9 cellular contexts compared by ENCODE assay signal in genomic region chrX:120549483-120550452, GRCh38. TPM values are rescaled to one million over a fixed set of nuclear protein-coding genes. Genes with fewer than 3 reads are reported as not detected.
DNase-seq lines count a peak whose midpoint lies in the region; ATAC-seq and TF ChIP-seq lines count a peak whose summit lies in the region.
"Had no signal": no experiment of that assay in that cellular context is flagged by ENCODE, and none has a peak within 500 bp of the region (broad histone marks: within the 10 kb centered on the region; RNA-seq: fewer than 3 reads in every experiment).

No MANE protein-coding gene starts in this region.

- H3K4me3 Mint-ChIP-seq in activated naive CD4-positive, alpha-beta T cell treated with anti-CD3 and anti-CD28 coated beads for 36 hours: no peak overlapping the region

- TF ChIP-seq CTCF in GM10266 (IDR thresholded peaks at IDR 0.05; ENCODE audit: control insufficient read depth, insufficient read depth, low read depth, missing control alignments): no peak

- H3K27me3 Mint-ChIP-seq in activated naive CD4-positive, alpha-beta T cell treated with anti-CD3 and anti-CD28 coated beads for 36 hours (ENCODE audit: low read depth): no peaks in the 10 kb centered on the region

- H3K36me3 Mint-ChIP-seq in activated naive CD4-positive, alpha-beta T cell treated with anti-CD3 and anti-CD28 coated beads for 36 hours (ENCODE audit: low read depth): peaks cover 10% of the 10 kb centered on the region

- no peaks in the 10 kb centered on the region for H3K9me3 Mint-ChIP-seq in activated naive CD4-positive, alpha-beta T cell treated with anti-CD3 and anti-CD28 coated beads for 36 hours

- H3K4me1 ChIP-seq in ACC112 (ENCODE audit: control insufficient read depth, insufficient read depth, low read length, unreplicated experiment): peaks cover 54% of the 10 kb centered on the region
- H3K4me1 ChIP-seq: upper lobe of left lung had no signal

- H3K36me3 ChIP-seq in ACC112 (ENCODE audit: insufficient read depth, low read length): peaks cover 23% of the 10 kb centered on the region

- H2AFZ ChIP-seq in ACC112 (ENCODE audit: low read length, unreplicated experiment): no peak overlapping the region

- peak overlapping the region; percentile 55 for H3K4me3 ChIP-seq in ACC112 (ENCODE audit: low read depth, low read length)
- H3K4me3 ChIP-seq: upper lobe of left lung had no signal

- peak overlapping the region; percentile 99 for H3K27ac ChIP-seq in ACC112 (ENCODE audit: low read depth, low read length)
- H3K27ac ChIP-seq: upper lobe of left lung had no signal

- H3K79me2 ChIP-seq in ACC112 (ENCODE audit: control insufficient read depth, insufficient read depth, low read length, unreplicated experiment): peaks cover 61% of the 10 kb centered on the region

- CTCF ChIA-PET in activated naive CD4-positive, alpha-beta T cell treated with anti-CD3 and anti-CD28 coated beads for 36 hours (lab: Charles Lee): interaction anchor here (0.6 kb wide), 1 partner anchor 29 kb away, joined by 3 read pairs; no protein-coding TSS in a partner anchor

- ATAC-seq in GM18909 (IDR thresholded peaks at IDR 0.05; ENCODE audit: poor library complexity, unreplicated experiment): no peak

- intact Hi-C loops in activated naive CD4-positive, alpha-beta T cell treated with anti-CD3 and anti-CD28 coated beads for 36 hours (cut with micrococcal nuclease): loop anchor here (1.0 to 10.0 kb wide), 4 partner anchors 12 to 1315 kb away; partner anchors contain the start of genes C1GALT1C1, MCTS1 and PGRMC1

- peaks cover 26% of the 10 kb centered on the region for H3K4me1 Mint-ChIP-seq in activated naive CD4-positive, alpha-beta T cell treated with anti-CD3 and anti-CD28 coated beads for 36 hours (ENCODE audit: low read depth)

- H3K27me3 ChIP-seq in ACC112 (ENCODE audit: insufficient read depth, low read length): no peaks in the 10 kb centered on the region
- H3K27me3 ChIP-seq: upper lobe of left lung had no signal

- H3K27ac Mint-ChIP-seq in activated naive CD4-positive, alpha-beta T cell treated with anti-CD3 and anti-CD28 coated beads for 36 hours: peak overlapping the region; percentile 32

- peak; percentile 31 for DNase-seq in HK-2 (ENCODE audit: unreplicated experiment)
- peak; percentile 56 for DNase-seq in activated naive CD4-positive, alpha-beta T cell treated with anti-CD3 and anti-CD28 coated beads for 36 hours
- DNase-seq in iris pigment epithelial cell (ENCODE audit: low read depth): peak; percentile 94
- DNase-seq in Kasumi-1 (lab: John Stamatoyannopoulos, UW): no peak
- DNase-seq in iPS-NIHi7 (ENCODE audit: extremely low spot score): no peak
- no peak for DNase-seq in GM10266 (ENCODE audit: extremely low spot score)
- DNase-seq: upper lobe of left lung had no signal

RNA-seq across cellular contexts. Expression of gene CUL4B, which starts 11.0 kb away (rescaled TPM):
- 10 to 100 TPM; 53.2 to 60.1 TPM for total RNA-seq in activated naive CD4-positive, alpha-beta T cell treated with anti-CD3 and anti-CD28 coated beads for 36 hours

RNA-seq across cellular contexts. Expression of gene MCTS1, which starts 54.1 kb away (rescaled TPM):
- 10 to 100 TPM; 58.6 to 63.4 TPM for total RNA-seq in activated naive CD4-positive, alpha-beta T cell treated with anti-CD3 and anti-CD28 coated beads for 36 hours

Comparison
In these comparisons a context has a peak if more than half of its experiments do, and no peak if none do; other contexts are left out.
1. DNase-seq: peak in HK-2 (single experiment), activated naive CD4-positive, alpha-beta T cell treated with anti-CD3 and anti-CD28 coated beads for 36 hours (single experiment) and iris pigment epithelial cell (single experiment); none in Kasumi-1 (0 of 2), iPS-NIHi7 (single experiment) and GM10266 (single experiment).